2 cellular contexts compared by ENCODE assay signal in genomic region chr3:14352002-14352627, GRCh38.
TF ChIP-seq lines count a peak whose summit lies in the region.

No MANE protein-coding gene starts in this region.

TF ChIP-seq in IMR-90, 13 proteins besides CTCF, POLR2A, EP300 and RAD21 (continued from another document):
- TF ChIP-seq ELK1 (IDR thresholded peaks at IDR 0.05; ENCODE audit: borderline replicate concordance, low read depth, low read length) = no peak
- no peak for TF ChIP-seq MAFK (IDR thresholded peaks at IDR 0.05; ENCODE audit: low read depth, low read length)
- TF ChIP-seq SMC3 (IDR thresholded peaks at IDR 0.05; ENCODE audit: low read depth, low read length) = no peak
- TF ChIP-seq MXI1 (IDR thresholded peaks at IDR 0.05; ENCODE audit: borderline replicate concordance, low read depth, low read length) = no peak
- peak; percentile 61 for TF ChIP-seq CEBPB (IDR thresholded peaks at IDR 0.05; ENCODE audit: low read depth, low read length)
- no peak for TF ChIP-seq MAZ (IDR thresholded peaks at IDR 0.05; ENCODE audit: borderline replicate concordance, low read depth, low read length)
- TF ChIP-seq BHLHE40 (IDR thresholded peaks at IDR 0.05; ENCODE audit: low read depth, low read length) = no peak
- TF ChIP-seq RFX5 (IDR thresholded peaks at IDR 0.05; ENCODE audit: low read depth, low read length) = no peak
- TF ChIP-seq FOS (IDR thresholded peaks at IDR 0.05; ENCODE audit: low read depth, low read length) = no peak
TF ChIP-seq in IMR-90: peak in this region for 2.

TF ChIP-seq in WTC11, 78 proteins besides CTCF, POLR2A, EP300 and RAD21 (continued from another document):
- TF ChIP-seq ZNF532 (CRISPR knock-in tag; IDR thresholded peaks at IDR 0.05; ENCODE audit: borderline replicate concordance) (no peak), NFYB (CRISPR knock-in tag; conservative IDR thresholded peaks at IDR 0.05; ENCODE audit: low read depth) (peak; percentile 50), FOXP4 (CRISPR knock-in tag; IDR thresholded peaks at IDR 0.05) (no peak), ESRRA (CRISPR knock-in tag; IDR thresholded peaks at IDR 0.05; ENCODE audit: borderline replicate concordance) (no peak), E2F5 (CRISPR knock-in tag; IDR thresholded peaks at IDR 0.05) (no peak), USF2 (CRISPR knock-in tag; IDR thresholded peaks at IDR 0.05) (peak; percentile 91), MAX (CRISPR knock-in tag; IDR thresholded peaks at IDR 0.05) (peak; percentile 62), E2F1 (CRISPR knock-in tag; IDR thresholded peaks at IDR 0.05) (no peak), ZNF416 (CRISPR knock-in tag; IDR thresholded peaks at IDR 0.05) (no peak), RELA (CRISPR knock-in tag; IDR thresholded peaks at IDR 0.05; ENCODE audit: borderline replicate concordance) (no peak), USF1 (CRISPR knock-in tag; IDR thresholded peaks at IDR 0.05) (peak; percentile 85)
